ENCODE assay signal across 10 cellular contexts in genomic region chr10:58972576-58973234, GRCh38.
"Had no signal": no experiment of that assay in that cellular context is flagged by ENCODE, and none has a peak within 500 bp of the region (broad histone marks: within the 10 kb centered on the region; RNA-seq: fewer than 3 reads in every experiment).

No MANE protein-coding gene starts in this region.

- H3K27ac ChIP-seq: parathyroid adenoma, skin epidermis, vagina had no signal

- H3K79me2 ChIP-seq: parathyroid adenoma had no signal

- H2AFZ ChIP-seq: parathyroid adenoma had no signal

- H3K4me1 ChIP-seq: parathyroid adenoma, vagina had no signal

- H3K4me3 ChIP-seq: skin epidermis, vagina had no signal

- H3K9me3 ChIP-seq: vagina had no signal

- H3K9ac ChIP-seq: parathyroid adenoma had no signal

- H3K27me3 ChIP-seq: vagina had no signal

- ATAC-seq: stimulated activated naive CD8-positive, alpha-beta T cell treated with anti-CD3 and anti-CD28 coated beads, Interleukin-15, amount 100 ng/mL, for 72 hours had no signal

- DNase-seq: activated B cell treated with CpG ODN at 0.5 μM for 24 hours; activated CD4-positive, alpha-beta T cell treated with anti-CD3 and anti-CD28 coated beads, Interleukin-2, amount 10 ng/mL, durations not matched to agents 24 days and 14 days; activated CD8-positive, alpha-beta memory T cell treated with anti-CD3 and anti-CD28 coated beads for 24 hours; activated naive CD4-positive, alpha-beta T cell treated with anti-CD3 and anti-CD28 coated beads, Interleukin-2, amount 10 ng/mL, durations not matched to agents 7 days and 5 days; hippocampal formation; stimulated activated CD4-positive, alpha-beta T cell treated with anti-CD3 and anti-CD28 coated beads, Interleukin-4, amount 100 ng/mL, for 4 hours; stimulated activated naive CD8-positive, alpha-beta T cell treated with anti-CD3 and anti-CD28 coated beads, Interleukin-15, amount 100 ng/mL, for 72 hours had no signal

- H3K36me3 ChIP-seq: vagina had no signal
